Comparison of ENCODE assay signal across 13 cellular contexts in genomic region chr22:31635638-31636306, GRCh38. TPM values are rescaled to one million over a fixed set of nuclear protein-coding genes. Genes with fewer than 3 reads are reported as not detected.
DNase-seq lines count a peak whose midpoint lies in the region; ATAC-seq and TF ChIP-seq lines count a peak whose summit lies in the region.
"Had no signal": no experiment of that assay in that cellular context is flagged by ENCODE, and none has a peak within 500 bp of the region (broad histone marks: within the 10 kb centered on the region; RNA-seq: fewer than 3 reads in every experiment).

No MANE protein-coding gene starts in this region.

- no peak overlapping the region for H2BK5ac ChIP-seq in trophoblast cell (ENCODE audit: low read depth, low read length, poor library complexity)

- H3K9ac ChIP-seq in trophoblast cell (ENCODE audit: low read length) = no peak overlapping the region

- H3K23ac ChIP-seq in trophoblast cell (ENCODE audit: low read length) = no peak overlapping the region

- H3K27me3 ChIP-seq in CD4-positive, CD25-positive, alpha-beta regulatory T cell (ENCODE audit: control insufficient read depth, insufficient read depth, low read length) = no peaks in the 10 kb centered on the region
- H3K27me3 ChIP-seq in body of pancreas (no peaks in the 10 kb centered on the region), trophoblast cell (ENCODE audit: insufficient read depth, low read length) (no peaks in the 10 kb centered on the region)
- H3K27me3 ChIP-seq: ascending aorta, right atrium auricular region had no signal

- H3K79me2 ChIP-seq in trophoblast cell (ENCODE audit: control insufficient read depth, insufficient read depth, low read length, poor library complexity) = peaks cover 2% of the 10 kb centered on the region

- no peak overlapping the region for H3K18ac ChIP-seq in trophoblast cell (ENCODE audit: low read length)

- H2AK5ac ChIP-seq in trophoblast cell (ENCODE audit: low read length) = no peak overlapping the region

- ATAC-seq in CD4-positive, CD25-positive, alpha-beta regulatory T cell (ENCODE audit: low read depth in 2 of 2) = no peak
- ATAC-seq in body of pancreas (no peak), GM19395 (IDR thresholded peaks at IDR 0.05; ENCODE audit: unreplicated experiment) (no peak)
- no peak for ATAC-seq in natural killer cell treated with Interleukin-12 subunit alpha and Interleukin-12 subunit beta and Interleukin-15 and Interleukin-18, amount 100 ng/mL, for 72 hours

- TF ChIP-seq CTCF in GM12865 (IDR thresholded peaks at IDR 0.05; ENCODE audit: insufficient read depth, low read depth, low read length, missing control alignments) (no peak), body of pancreas (IDR thresholded peaks at IDR 0.05) (no peak)

- H4K8ac ChIP-seq in trophoblast cell (ENCODE audit: low read depth, low read length) = no peak overlapping the region

- intact Hi-C loops in body of pancreas (cut with DNase I) = no loop called here

- H3K4me3 Mint-ChIP-seq in CD4-positive, CD25-positive, alpha-beta regulatory T cell = peak overlapping the region in 2 of 4 donors; percentile 21 to 36
- no peak overlapping the region for H3K4me3 Mint-ChIP-seq in natural killer cell treated with Interleukin-12 subunit alpha and Interleukin-12 subunit beta and Interleukin-15 and Interleukin-18, amount 100 ng/mL, for 72 hours

- H3K27ac Mint-ChIP-seq in CD4-positive, CD25-positive, alpha-beta regulatory T cell = peak overlapping the region in 2 of 3 donors; percentile 42 to 57
- H3K27ac Mint-ChIP-seq in natural killer cell treated with Interleukin-12 subunit alpha and Interleukin-12 subunit beta and Interleukin-15 and Interleukin-18, amount 100 ng/mL, for 72 hours = peak overlapping the region; percentile 28 to 84

- no peak overlapping the region for H2AFZ ChIP-seq in trophoblast cell (ENCODE audit: insufficient read depth, low read length, poor library complexity)

- H3K4me1 Mint-ChIP-seq in CD4-positive, CD25-positive, alpha-beta regulatory T cell = peaks cover 4 to 39% (median 16%) of the 10 kb centered on the region in 4 donors
- H3K4me1 Mint-ChIP-seq in natural killer cell treated with Interleukin-12 subunit alpha and Interleukin-12 subunit beta and Interleukin-15 and Interleukin-18, amount 100 ng/mL, for 72 hours (ENCODE audit: low read depth in 2 of 2) = peaks cover 33 to 43% of the 10 kb centered on the region in 2 donors

- no peaks in the 10 kb centered on the region for H3K36me3 ChIP-seq in CD4-positive, CD25-positive, alpha-beta regulatory T cell (ENCODE audit: control insufficient read depth, insufficient read depth, low read length)
- no peaks in the 10 kb centered on the region for H3K36me3 ChIP-seq in body of pancreas (replicated peaks in 1 of 2; ENCODE audit: insufficient read depth in 1 of 2, low read depth in 2 of 2)
- H3K36me3 ChIP-seq in trophoblast cell (ENCODE audit: control insufficient read depth in 1 of 2, insufficient read depth in 2 of 2, low read length in 2 of 2) = peaks cover 0 to 2% of the 10 kb centered on the region in 2 experiments
- H3K36me3 ChIP-seq: ascending aorta, right atrium auricular region had no signal

- H3K4me2 ChIP-seq in trophoblast cell (ENCODE audit: low read length) = no peak overlapping the region

- no peak overlapping the region for H3K4me3 ChIP-seq in CD4-positive, CD25-positive, alpha-beta regulatory T cell (ENCODE audit: low read depth, low read length)
- H3K4me3 ChIP-seq in GM12865 (ENCODE audit: low read depth, low read length) (no peak overlapping the region), body of pancreas (no peak overlapping the region), trophoblast cell (ENCODE audit: low read depth, low read length) (no peak overlapping the region)
- H3K4me3 ChIP-seq: ascending aorta, right atrium auricular region had no signal

- H3K27me3 Mint-ChIP-seq in CD4-positive, CD25-positive, alpha-beta regulatory T cell = no peaks in the 10 kb centered on the region
- H3K27me3 Mint-ChIP-seq in natural killer cell treated with Interleukin-12 subunit alpha and Interleukin-12 subunit beta and Interleukin-15 and Interleukin-18, amount 100 ng/mL, for 72 hours = no peaks in the 10 kb centered on the region

- no peak overlapping the region for H3K4ac ChIP-seq in trophoblast cell (ENCODE audit: low read depth, low read length)

- H3K79me1 ChIP-seq in trophoblast cell (ENCODE audit: low read length) = peaks cover 3% of the 10 kb centered on the region

- TF ChIP-seq POLR2A in body of pancreas (IDR thresholded peaks at IDR 0.05) = no peak

- no peak overlapping the region for H4K91ac ChIP-seq in trophoblast cell (ENCODE audit: low read depth, low read length)

- H3K4me1 ChIP-seq in CD4-positive, CD25-positive, alpha-beta regulatory T cell (ENCODE audit: control insufficient read depth, insufficient read depth, low read length, poor library complexity, severe bottlenecking) = peaks cover 13% of the 10 kb centered on the region
- H3K4me1 ChIP-seq in body of pancreas (peaks cover 32% of the 10 kb centered on the region), trophoblast cell (ENCODE audit: control insufficient read depth in 1 of 2, insufficient read depth in 2 of 2, low read length in 2 of 2) (peaks cover 6 to 10% of the 10 kb centered on the region in 2 experiments)

- no peaks in the 10 kb centered on the region for H3K9me3 ChIP-seq in CD4-positive, CD25-positive, alpha-beta regulatory T cell (ENCODE audit: control insufficient read depth in 2 of 2, low read length in 2 of 2)
- H3K9me3 ChIP-seq in body of pancreas (no peaks in the 10 kb centered on the region), trophoblast cell (ENCODE audit: insufficient read depth, low read depth, low read length) (no peaks in the 10 kb centered on the region)
- H3K9me3 ChIP-seq: ascending aorta, right atrium auricular region had no signal

- no peak overlapping the region for H2BK12ac ChIP-seq in trophoblast cell (ENCODE audit: low read length)

- no peak overlapping the region for H3K27ac ChIP-seq in CD4-positive, CD25-positive, alpha-beta regulatory T cell (ENCODE audit: insufficient read depth, low read length, poor library complexity, severe bottlenecking)
- H3K27ac ChIP-seq in body of pancreas (peak overlapping the region in 3 of 4 donors; percentile 41 to 56 (median 52)), trophoblast cell (ENCODE audit: low read depth, low read length) (no peak overlapping the region)
- H3K27ac ChIP-seq: ascending aorta, right atrium auricular region had no signal

- no peak overlapping the region for H4K12ac ChIP-seq in trophoblast cell (ENCODE audit: low read depth, low read length)

- no peak overlapping the region for H2BK120ac ChIP-seq in trophoblast cell (ENCODE audit: insufficient read depth, low read length, poor library complexity)

- H3K14ac ChIP-seq in trophoblast cell (ENCODE audit: low read length) = no peak overlapping the region

- H3K36me3 Mint-ChIP-seq in CD4-positive, CD25-positive, alpha-beta regulatory T cell = peaks cover 3% of the 10 kb centered on the region
- no peaks in the 10 kb centered on the region for H3K36me3 Mint-ChIP-seq in natural killer cell treated with Interleukin-12 subunit alpha and Interleukin-12 subunit beta and Interleukin-15 and Interleukin-18, amount 100 ng/mL, for 72 hours

- DNase-seq in CD4-positive, CD25-positive, alpha-beta regulatory T cell = no peak
- peak; percentile 1 for DNase-seq in GM12865 (ENCODE audit: low read depth)
- DNase-seq in body of pancreas = peak in 3 of 4 donors; percentile 55 to 71 (median 58)
- no peak for DNase-seq in natural killer cell treated with Interleukin-12 subunit alpha and Interleukin-12 subunit beta and Interleukin-15 and Interleukin-18, amount 100 ng/mL, for 72 hours (ENCODE audit: low spot score)
- DNase-seq in trophoblast cell = no peak
- DNase-seq in stimulated activated CD8-positive, alpha-beta memory T cell treated with anti-CD3 and anti-CD28 coated beads, Interleukin-4, amount 100 ng/mL, for 48 hours = no peak
- DNase-seq: activated CD8-positive, alpha-beta memory T cell treated with anti-CD3 and anti-CD28 coated beads, Interleukin-2, amount 50 U/mL, for 48 hours; COR-L47; NCI-H1436; NCI-H524 had no signal

- WGBS in body of pancreas, 2 donors = 80 to 81% methylated on average over 12 to 13 of the region's 13 CpGs
- no CpG with 5 or more reads among the region's 13 CpGs for WGBS in trophoblast cell (ENCODE audit: extremely low coverage, insufficient coverage, insufficient read length)

- no peaks in the 10 kb centered on the region for H3K9me3 Mint-ChIP-seq in CD4-positive, CD25-positive, alpha-beta regulatory T cell
- H3K9me3 Mint-ChIP-seq in natural killer cell treated with Interleukin-12 subunit alpha and Interleukin-12 subunit beta and Interleukin-15 and Interleukin-18, amount 100 ng/mL, for 72 hours = no peaks in the 10 kb centered on the region

RNA-seq across cellular contexts. Expression of gene PISD, which starts 26.2 kb away (rescaled TPM):
- total RNA-seq in CD4-positive, CD25-positive, alpha-beta regulatory T cell = 41.5 TPM
- 10 to 100 TPM; 12.7 to 19.4 (median 15.4) TPM for polyA plus RNA-seq in CD4-positive, CD25-positive, alpha-beta regulatory T cell
- 10 to 100 TPM; 22.3 to 31.3 TPM for total RNA-seq in body of pancreas
- 10 to 100 TPM; 66.6 to 87.0 TPM for total RNA-seq in natural killer cell treated with Interleukin-12 subunit alpha and Interleukin-12 subunit beta and Interleukin-15 and Interleukin-18, amount 100 ng/mL, for 72 hours
- polyA plus RNA-seq in trophoblast cell (2013) = 26.1 and 26.7 TPM in 2 replicates

Comparison
In these comparisons a context has a peak if more than half of its experiments do, and no peak if none do; other contexts are left out.
1. DNase-seq: peak in GM12865 (single experiment) and body of pancreas (3 of 4); none in CD4-positive, CD25-positive, alpha-beta regulatory T cell (0 of 3), natural killer cell treated with Interleukin-12 subunit alpha and Interleukin-12 subunit beta and Interleukin-15 and Interleukin-18, amount 100 ng/mL, for 72 hours (single experiment), trophoblast cell (0 of 2) and stimulated activated CD8-positive, alpha-beta memory T cell treated with anti-CD3 and anti-CD28 coated beads, Interleukin-4, amount 100 ng/mL, for 48 hours (single experiment).
2. H3K27ac ChIP-seq: peak in body of pancreas (3 of 4); none in CD4-positive, CD25-positive, alpha-beta regulatory T cell (single experiment) and trophoblast cell (single experiment).